ENCODE assay signal across 8 cellular contexts in the genomic region with DNA sequence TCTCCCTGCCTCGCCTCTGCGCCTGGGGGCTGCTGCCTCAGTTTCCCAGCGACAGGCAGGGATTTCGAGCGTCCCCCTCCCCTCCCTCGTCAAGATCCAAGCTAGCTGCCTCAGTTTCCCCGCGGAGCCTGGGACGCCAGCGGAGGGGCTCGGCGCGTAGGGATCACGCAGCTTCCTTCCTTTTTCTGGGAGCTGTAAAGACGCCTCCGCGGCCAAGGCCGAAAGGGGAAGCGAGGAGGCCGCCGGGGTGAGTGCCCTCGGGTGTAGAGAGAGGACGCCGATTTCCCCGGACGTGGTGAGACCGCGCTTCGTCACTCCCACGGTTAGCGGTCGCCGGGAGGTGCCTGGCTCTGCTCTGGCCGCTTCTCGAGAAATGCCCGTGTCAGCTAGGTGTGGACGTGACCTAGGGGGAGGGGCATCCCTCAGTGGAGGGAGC. TPM values are rescaled to one million over a fixed set of nuclear protein-coding genes. Genes with fewer than 3 reads are reported as not detected.
A peak's percentile ranks its signal among the peaks of the same experiment; 100 is the strongest.
DNase-seq lines count a peak whose midpoint lies in the region; ATAC-seq, FAIRE-seq and TF ChIP-seq lines count a peak whose summit lies in the region.

No MANE protein-coding gene starts in this region.

- intact Hi-C loops in GM12878 (cut with micrococcal nuclease; ENCODE audit: unreplicated experiment) = loop anchor here (2.0 to 5.0 kb wide), 2 partner anchors 62 to 111 kb away; a partner anchor contains a TSS

- H3K27me3 ChIP-seq in GM12878 (replicated peaks in 1 of 2; ENCODE audit: control insufficient read depth in 2 of 2, insufficient read depth in 2 of 2, low read length in 1 of 2) (no peaks in the 10 kb centered on the region), kidney epithelial cell (ENCODE audit: control insufficient read depth, insufficient read depth, low read length) (no peaks in the 10 kb centered on the region)

- TF ChIP-seq RAD21 in GM12878 (IDR thresholded peaks at IDR 0.05; ENCODE audit: insufficient read depth, low read depth, low read length) = no peak

- H3K4me3 ChIP-seq in GM12878 = peak overlapping the region; percentile 92
- peak overlapping the region; percentile 43 for H3K4me3 ChIP-seq in kidney epithelial cell (ENCODE audit: low read depth, low read length)

- CTCF ChIA-PET in GM10248 (lab: Yijun Ruan, JAX) (interaction anchor here (0.7 to 16.8 kb wide), 16 partner anchors 10 to 157 kb away, joined by 3 to 484 read pairs (median 12); a partner anchor contains a TSS), GM12878 (lab: Yijun Ruan, JAX) (interaction anchor here (0.7 to 11.2 kb wide), 18 partner anchors 10 to 166 kb away, joined by 3 to 370 read pairs (median 8); a partner anchor contains a TSS)

- peaks cover 23% of the 10 kb centered on the region for H3K4me1 Mint-ChIP-seq in T-helper 1 cell treated with Interleukin-12 subunit alpha and Interleukin-12 subunit beta and Interleukin-4 antibody, amounts not matched to agents 30 μg/mL and 1 μg/mL, for 36 hours (ENCODE audit: low read depth)

- TF ChIP-seq CTCF in GM10248 (IDR thresholded peaks at IDR 0.05; ENCODE audit: control extremely low read depth, extremely low read depth, low read depth, missing control alignments) (no peak), GM12878 (IDR thresholded peaks at IDR 0.05 in 2 of 3, conservative IDR thresholded peaks at IDR 0.05 in 1 of 3; ENCODE audit: control insufficient read depth in 2 of 3, extremely low read depth in 1 of 3, insufficient read depth in 1 of 3, low read depth in 3 of 3, low read length in 3 of 3) (no peak), kidney epithelial cell (IDR thresholded peaks at IDR 0.05; ENCODE audit: insufficient read depth, low read length, poor library complexity, severe bottlenecking) (no peak)

- TF ChIP-seq POLR2A in GM12878 (IDR thresholded peaks at IDR 0.05; ENCODE audit: low read depth, low read length) = no peak; the same call in 1 of the 2 replicates

- ATAC-seq in HG02981 (IDR thresholded peaks at IDR 0.05; ENCODE audit: unreplicated experiment) (peak; percentile 36), GM12878 (peak; percentile 75)

- BruUV-seq in GM12878 (replicated peaks; lab: Mats Ljungman, UMichigan) = no TSS peak

- in situ Hi-C loops in GM12878 (cut with MboI) = no loop called here

- H3K36me3 ChIP-seq in GM12878 (ENCODE audit: control insufficient read depth in 2 of 2, insufficient read depth in 2 of 2, low read length in 1 of 2) = peaks cover 5 to 10% of the 10 kb centered on the region in 2 experiments; a peak in 3 of 4 replicates
- no peaks in the 10 kb centered on the region for H3K36me3 ChIP-seq in kidney epithelial cell (ENCODE audit: control insufficient read depth, insufficient read depth, low read length)

- POLR2A ChIA-PET in GM10248 (lab: Yijun Ruan, JAX) (interaction anchor here (0.9 to 4.2 kb wide), 18 partner anchors 9 to 164 kb away, joined by 3 to 84 read pairs (median 12); a partner anchor contains a TSS), GM12878 (lab: Charles Lee) (interaction anchor here (0.5 to 4.7 kb wide), 18 partner anchors 10 to 168 kb away, joined by 3 to 108 read pairs (median 6); a partner anchor contains a TSS)

- H3K4me1 ChIP-seq in GM12878 (ENCODE audit: control insufficient read depth, insufficient read depth, low read length) = no peaks in the 10 kb centered on the region; the same call in 1 of the 2 replicates

- no peaks in the 10 kb centered on the region for H3K9me3 Mint-ChIP-seq in T-helper 1 cell treated with Interleukin-12 subunit alpha and Interleukin-12 subunit beta and Interleukin-4 antibody, amounts not matched to agents 30 μg/mL and 1 μg/mL, for 36 hours

- peak overlapping the region; percentile 35 for H2AFZ ChIP-seq in GM12878 (ENCODE audit: control insufficient read depth, low read depth, low read length)

- TF ChIP-seq EP300 in GM12878 (IDR thresholded peaks at IDR 0.05; ENCODE audit: borderline replicate concordance in 1 of 2, control insufficient read depth in 1 of 2, low read depth in 2 of 2, low read length in 2 of 2) = peak; percentile 48 to 64; a peak in 3 of 4 replicates

- H4K20me1 ChIP-seq in GM12878 (ENCODE audit: control insufficient read depth, insufficient read depth) = no peaks in the 10 kb centered on the region

- SMC1A ChIA-PET in GM12878 (lab: Charles Lee; ENCODE audit: uncharacterized antibody, unreplicated experiment) = interaction anchor here (1.0 to 8.5 kb wide), 20 partner anchors 10 to 342 kb away, joined by 3 to 158 read pairs (median 6); a partner anchor contains a TSS

- H3K4me3 Mint-ChIP-seq in T-helper 1 cell treated with Interleukin-12 subunit alpha and Interleukin-12 subunit beta and Interleukin-4 antibody, amounts not matched to agents 30 μg/mL and 1 μg/mL, for 36 hours = peak overlapping the region; percentile 90

- no peaks in the 10 kb centered on the region for H3K27me3 Mint-ChIP-seq in T-helper 1 cell treated with Interleukin-12 subunit alpha and Interleukin-12 subunit beta and Interleukin-4 antibody, amounts not matched to agents 30 μg/mL and 1 μg/mL, for 36 hours (ENCODE audit: low read depth)

- WGBS in GM12878 (ENCODE audit: insufficient coverage, insufficient replicate concordance, low lambda C conversion rate, missing lambda C conversion rate) = under 1% methylated on average over 37 of the region's 37 CpGs

- peak overlapping the region; percentile 90 for H3K27ac Mint-ChIP-seq in T-helper 1 cell treated with Interleukin-12 subunit alpha and Interleukin-12 subunit beta and Interleukin-4 antibody, amounts not matched to agents 30 μg/mL and 1 μg/mL, for 36 hours

- peak overlapping the region; percentile 98 for H3K27ac ChIP-seq in GM12878 (ENCODE audit: control insufficient read depth, insufficient read depth)

- RAD21 ChIA-PET in GM12878 (lab: Charles Lee; ENCODE audit: unreplicated experiment) = interaction anchor here (0.7 to 6.1 kb wide), 24 partner anchors 10 to 325 kb away, joined by 3 to 206 read pairs (median 10); a partner anchor contains a TSS

- peak; percentile 79 for DNase-seq in GM10248 (ENCODE audit: extremely low spot score)
- no peak for DNase-seq in GM12878 (ENCODE audit: low read depth, low spot score)
- DNase-seq in kidney epithelial cell (ENCODE audit: low read depth) = no peak
- peak; percentile 69 for DNase-seq in stimulated activated CD4-positive, alpha-beta T cell treated with anti-CD3 and anti-CD28 coated beads, Interleukin-4, amount 100 ng/mL, for 24 hours
- DNase-seq in superior temporal gyrus (ENCODE audit: extremely low spot score) = no peak
- no peak for DNase-seq in retina

- peaks cover 49% of the 10 kb centered on the region for H3K79me2 ChIP-seq in GM12878 (ENCODE audit: control insufficient read depth, insufficient read depth, low read length)

- no peaks in the 10 kb centered on the region for H3K9me3 ChIP-seq in GM12878 (replicated peaks; ENCODE audit: control insufficient read depth, insufficient read depth, low read length)

- H3K9ac ChIP-seq in GM12878 (ENCODE audit: control insufficient read depth, insufficient read depth, low read length) = peak overlapping the region; percentile 89

- peak overlapping the region; percentile 99 for H3K4me2 ChIP-seq in GM12878 (ENCODE audit: control insufficient read depth, insufficient read depth)

- H3K36me3 Mint-ChIP-seq in T-helper 1 cell treated with Interleukin-12 subunit alpha and Interleukin-12 subunit beta and Interleukin-4 antibody, amounts not matched to agents 30 μg/mL and 1 μg/mL, for 36 hours (ENCODE audit: low read depth) = peaks cover 14% of the 10 kb centered on the region

- peak; percentile 35 for FAIRE-seq in GM12878 (lab: Jason Lieb, UNC)

RNA-seq across cellular contexts. Expression of a gene that starts 0.7 kb away (rescaled TPM):
- total RNA-seq in GM12878 (2013; cell fraction: nucleolus; rRNA removed) = 288 and 334 TPM in 2 replicates
- total RNA-seq in GM12878 (2014; rRNA removed) (72.9 and 77.7 TPM in 2 replicates), GM12878 (2014; rRNA removed; fragmentation: Illumina TruSeq; extraction: Trizol) (49.4 and 52.6 TPM in 2 replicates), GM12878 (2021) (69.7 and 71.0 TPM in 2 replicates), kidney epithelial cell (155 TPM in 2 replicates)
- 37.5 TPM for polyA plus RNA-seq in GM12878 (2011; ENCODE audit: low read depth)
- polyA plus RNA-seq in GM12878 (2011; rRNA removed) (46.8 and 115 TPM in 2 replicates), GM12878 (2014; fragmentation: Illumina TruSeq; extraction: Trizol) (61.9 and 67.8 TPM in 2 replicates), GM12878 (2014; fragmentation: Nextera tagmentation; extraction: Ambion mirVana) (10 to 100 TPM in 1 of 2 experiments, 1 to 10 TPM in 1; 7.6 to 14.8 TPM), GM12878 (2014; rRNA removed) (67.9 and 74.4 TPM in 2 replicates), GM12878 (2016; fragmentation: Nextera tagmentation; extraction: Ambion mirVana) (10 to 100 TPM; 35.0 to 41.9 TPM)
- polyA plus RNA-seq in GM12878 (2011; cell fraction: cytosol; rRNA removed) = 121 and 131 TPM in 2 replicates
- polyA plus RNA-seq in GM12878 (2011; cell fraction: nucleus; rRNA removed) = 126 and 136 TPM in 2 replicates
- polyA plus RNA-seq in GM12878 (2012) = 53.2 and 69.6 TPM in 2 replicates
- polyA minus RNA-seq in GM12878 (2011; rRNA and poly(A)+ RNA removed) = 120 and 140 TPM in 2 replicates
- 62.1 and 69.0 TPM in 2 replicates for polyA minus RNA-seq in GM12878 (2011; cell fraction: cytosol; rRNA and poly(A)+ RNA removed)
- polyA minus RNA-seq in GM12878 (2011; cell fraction: nucleus; rRNA and poly(A)+ RNA removed) = 62.3 and 89.7 TPM in 2 replicates

RNA-seq across cellular contexts. Expression of a gene that starts 16.6 kb away (rescaled TPM):
- 2.8 and 3.6 TPM in 2 replicates for total RNA-seq in GM12878 (2013; cell fraction: nucleolus; rRNA removed)
- 2.4 and 3.0 TPM in 2 replicates for total RNA-seq in GM12878 (2014; rRNA removed)
- total RNA-seq in GM12878 (2014; rRNA removed; fragmentation: Illumina TruSeq; extraction: Trizol) = 1.2 and 1.3 TPM in 2 replicates
- 2.1 and 2.6 TPM in 2 replicates for total RNA-seq in GM12878 (2021)
- polyA plus RNA-seq in GM12878 (2011; ENCODE audit: low read depth) = 0.80 TPM
- 0.20 and 0.31 TPM in 2 replicates for polyA plus RNA-seq in GM12878 (2011; rRNA removed)
- 0.48 and 0.79 TPM in 2 replicates for polyA plus RNA-seq in GM12878 (2011; cell fraction: cytosol; rRNA removed)
- 0.72 and 0.75 TPM in 2 replicates for polyA plus RNA-seq in GM12878 (2011; cell fraction: nucleus; rRNA removed)
- 1.4 and 1.9 TPM in 2 replicates for polyA plus RNA-seq in GM12878 (2012)
- 0.29 and 0.63 TPM in 2 replicates for polyA plus RNA-seq in GM12878 (2014; fragmentation: Illumina TruSeq; extraction: Trizol)
- under 1 TPM; 0.69 to 0.72 TPM for polyA plus RNA-seq in GM12878 (2014; fragmentation: Nextera tagmentation; extraction: Ambion mirVana)
- polyA plus RNA-seq in GM12878 (2014; rRNA removed) = 3.0 and 3.4 TPM in 2 replicates
- polyA plus RNA-seq in GM12878 (2016; fragmentation: Nextera tagmentation; extraction: Ambion mirVana) = 1 to 10 TPM; 4.1 to 5.1 TPM
- polyA minus RNA-seq in GM12878 (2011; rRNA and poly(A)+ RNA removed) = 0.51 and 1.3 TPM in 2 replicates
- not detected in 2 replicates for polyA minus RNA-seq in GM12878 (2011; cell fraction: cytosol; rRNA and poly(A)+ RNA removed)
- polyA minus RNA-seq in GM12878 (2011; cell fraction: nucleus; rRNA and poly(A)+ RNA removed) = 2.3 and 3.5 TPM in 2 replicates
- total RNA-seq in kidney epithelial cell = 0.13 TPM in 1 of 2 replicates, not detected in the other

RNA-seq across cellular contexts. Expression of a gene that starts 18.2 kb away (rescaled TPM):
- total RNA-seq in GM12878 (2013; cell fraction: nucleolus; rRNA removed) = 37.1 and 41.1 TPM in 2 replicates
- 196 and 221 TPM in 2 replicates for total RNA-seq in GM12878 (2014; rRNA removed)
- 36.4 and 44.4 TPM in 2 replicates for total RNA-seq in GM12878 (2014; rRNA removed; fragmentation: Illumina TruSeq; extraction: Trizol)
- 162 and 169 TPM in 2 replicates for total RNA-seq in GM12878 (2021)
- polyA plus RNA-seq in GM12878 (2011; ENCODE audit: low read depth) = 22.8 TPM
- 16.6 and 56.2 TPM in 2 replicates for polyA plus RNA-seq in GM12878 (2011; rRNA removed)
- 127 and 134 TPM in 2 replicates for polyA plus RNA-seq in GM12878 (2011; cell fraction: cytosol; rRNA removed)
- 148 and 198 TPM in 2 replicates for polyA plus RNA-seq in GM12878 (2011; cell fraction: nucleus; rRNA removed)
- polyA plus RNA-seq in GM12878 (2012) = 88.5 and 90.8 TPM in 2 replicates
- polyA plus RNA-seq in GM12878 (2014; fragmentation: Illumina TruSeq; extraction: Trizol) = 9.5 and 44.4 TPM in 2 replicates
- 1 to 10 TPM in 1 of 2 experiments, under 1 TPM in 1; 0.79 to 5.8 TPM for polyA plus RNA-seq in GM12878 (2014; fragmentation: Nextera tagmentation; extraction: Ambion mirVana)
- 174 and 217 TPM in 2 replicates for polyA plus RNA-seq in GM12878 (2014; rRNA removed)
- 100 to 1,000 TPM; 183 to 186 TPM for polyA plus RNA-seq in GM12878 (2016; fragmentation: Nextera tagmentation; extraction: Ambion mirVana)
- polyA minus RNA-seq in GM12878 (2011; rRNA and poly(A)+ RNA removed) = 19.6 and 29.7 TPM in 2 replicates
- 24.2 and 28.3 TPM in 2 replicates for polyA minus RNA-seq in GM12878 (2011; cell fraction: cytosol; rRNA and poly(A)+ RNA removed)
- polyA minus RNA-seq in GM12878 (2011; cell fraction: nucleus; rRNA and poly(A)+ RNA removed) = 20.2 and 32.4 TPM in 2 replicates
- total RNA-seq in kidney epithelial cell = 96.3 and 98.7 TPM in 2 replicates

RNA-seq across cellular contexts. Expression of a gene that starts 19.6 kb away (rescaled TPM):
- 14.9 and 15.8 TPM in 2 replicates for total RNA-seq in GM12878 (2013; cell fraction: nucleolus; rRNA removed)
- total RNA-seq in GM12878 (2014; rRNA removed) (0.76 and 1.3 TPM in 2 replicates), GM12878 (2014; rRNA removed; fragmentation: Illumina TruSeq; extraction: Trizol) (0.36 and 0.55 TPM in 2 replicates), GM12878 (2021) (3.0 and 4.6 TPM in 2 replicates), kidney epithelial cell (0.38 and 3.8 TPM in 2 replicates)
- 1.1 TPM for polyA plus RNA-seq in GM12878 (2011; ENCODE audit: low read depth)
- polyA plus RNA-seq in GM12878 (2011; rRNA removed) (1.4 and 3.5 TPM in 2 replicates), GM12878 (2014; fragmentation: Illumina TruSeq; extraction: Trizol) (0.48 TPM in 1 of 2 replicates, not detected in the other), GM12878 (2014; fragmentation: Nextera tagmentation; extraction: Ambion mirVana) (not detected), GM12878 (2014; rRNA removed) (3.2 and 4.6 TPM in 2 replicates), GM12878 (2016; fragmentation: Nextera tagmentation; extraction: Ambion mirVana) (under 1 TPM; 0.14 to 0.59 TPM)
- 4.9 and 7.8 TPM in 2 replicates for polyA plus RNA-seq in GM12878 (2011; cell fraction: cytosol; rRNA removed)
- 154 and 163 TPM in 2 replicates for polyA plus RNA-seq in GM12878 (2011; cell fraction: nucleus; rRNA removed)
- 3.8 and 6.4 TPM in 2 replicates for polyA plus RNA-seq in GM12878 (2012)
- 0.66 and 3.7 TPM in 2 replicates for polyA minus RNA-seq in GM12878 (2011; rRNA and poly(A)+ RNA removed)
- polyA minus RNA-seq in GM12878 (2011; cell fraction: cytosol; rRNA and poly(A)+ RNA removed) = 1.0 and 3.1 TPM in 2 replicates
- polyA minus RNA-seq in GM12878 (2011; cell fraction: nucleus; rRNA and poly(A)+ RNA removed) = 8.2 and 13.5 TPM in 2 replicates

RNA-seq across cellular contexts. Expression of a gene that starts 39.1 kb away (rescaled TPM):
- 47.7 and 53.8 TPM in 2 replicates for total RNA-seq in GM12878 (2013; cell fraction: nucleolus; rRNA removed)
- 13.0 and 13.3 TPM in 2 replicates for total RNA-seq in GM12878 (2014; rRNA removed)
- 9.3 and 9.8 TPM in 2 replicates for total RNA-seq in GM12878 (2014; rRNA removed; fragmentation: Illumina TruSeq; extraction: Trizol)
- total RNA-seq in GM12878 (2021) = 19.1 and 19.6 TPM in 2 replicates
- polyA plus RNA-seq in GM12878 (2011; ENCODE audit: low read depth) = 8.8 TPM
- polyA plus RNA-seq in GM12878 (2011; rRNA removed) = 14.4 and 26.8 TPM in 2 replicates
- 39.3 and 44.0 TPM in 2 replicates for polyA plus RNA-seq in GM12878 (2011; cell fraction: cytosol; rRNA removed)
- 20.3 and 21.5 TPM in 2 replicates for polyA plus RNA-seq in GM12878 (2011; cell fraction: nucleus; rRNA removed)
- 12.5 and 18.2 TPM in 2 replicates for polyA plus RNA-seq in GM12878 (2012)
- polyA plus RNA-seq in GM12878 (2014; fragmentation: Illumina TruSeq; extraction: Trizol) = 6.3 and 7.1 TPM in 2 replicates
- 1 to 10 TPM; 4.9 to 9.6 TPM for polyA plus RNA-seq in GM12878 (2014; fragmentation: Nextera tagmentation; extraction: Ambion mirVana)
- 9.9 and 10.9 TPM in 2 replicates for polyA plus RNA-seq in GM12878 (2014; rRNA removed)
- 10 to 100 TPM; 18.6 to 20.6 TPM for polyA plus RNA-seq in GM12878 (2016; fragmentation: Nextera tagmentation; extraction: Ambion mirVana)
- 79.8 and 118 TPM in 2 replicates for polyA minus RNA-seq in GM12878 (2011; rRNA and poly(A)+ RNA removed)
- 38.6 and 43.2 TPM in 2 replicates for polyA minus RNA-seq in GM12878 (2011; cell fraction: cytosol; rRNA and poly(A)+ RNA removed)
- 11.7 and 20.7 TPM in 2 replicates for polyA minus RNA-seq in GM12878 (2011; cell fraction: nucleus; rRNA and poly(A)+ RNA removed)
- total RNA-seq in kidney epithelial cell = 8.3 and 9.4 TPM in 2 replicates

Comparison
In these comparisons a context has a peak if more than half of its experiments do, and no peak if none do; other contexts are left out.
1. DNase-seq: peak in GM10248 (single experiment) and stimulated activated CD4-positive, alpha-beta T cell treated with anti-CD3 and anti-CD28 coated beads, Interleukin-4, amount 100 ng/mL, for 24 hours (single experiment); none in GM12878 (single experiment), kidney epithelial cell (single experiment), superior temporal gyrus (single experiment) and retina (single experiment).